In the genomic region with DNA sequence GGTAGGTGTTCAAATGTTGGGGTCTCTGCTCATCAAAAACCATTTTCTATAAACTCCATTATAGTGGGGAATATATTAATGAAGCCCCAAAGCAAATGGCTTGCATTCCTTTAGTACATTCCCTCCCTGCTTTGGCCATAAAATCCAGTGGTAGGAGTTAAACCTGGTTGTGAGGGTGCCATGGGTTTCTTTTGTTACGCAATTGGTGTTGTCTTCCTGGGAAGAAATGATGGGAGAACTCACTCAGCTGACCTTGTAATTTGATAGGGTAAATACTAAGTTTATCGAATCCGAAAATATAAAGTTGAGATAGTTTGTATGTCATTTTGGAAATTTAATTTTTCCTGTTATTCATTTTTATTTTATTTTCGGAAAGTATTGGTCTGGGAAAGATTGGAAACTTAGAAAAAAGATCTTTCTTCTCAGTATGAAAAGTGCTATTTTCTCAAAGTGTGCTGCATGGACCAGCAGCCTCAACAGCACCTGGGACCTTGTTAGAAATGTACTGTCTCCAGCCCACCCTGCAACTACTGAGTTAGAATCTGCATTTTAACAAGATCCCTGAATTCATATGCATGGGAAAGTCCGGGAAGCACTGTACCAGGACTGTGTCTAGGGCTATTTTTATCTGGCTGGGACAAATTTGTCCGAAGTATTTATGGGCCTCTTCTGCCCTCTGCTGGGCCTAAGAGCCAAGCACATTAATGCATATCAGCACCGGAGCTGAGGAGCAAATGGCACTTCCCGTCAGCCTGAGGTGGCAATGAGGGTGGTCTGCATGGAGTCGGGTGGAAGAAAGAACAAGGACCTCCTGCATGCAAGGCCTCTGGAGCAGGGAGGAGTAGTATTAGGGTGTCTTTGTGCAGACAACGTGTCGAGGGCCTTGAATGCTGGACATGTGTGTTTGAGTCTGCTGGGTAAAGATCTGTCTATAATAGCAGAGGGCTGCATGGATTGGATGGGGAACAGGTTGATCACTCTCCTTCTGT, we compare ENCODE assay signal across 8 cellular contexts. TPM values are rescaled to one million over a fixed set of nuclear protein-coding genes. Genes with fewer than 3 reads are reported as not detected.
A peak's percentile ranks its signal among the peaks of the same experiment; 100 is the strongest.
DNase-seq lines count a peak whose midpoint lies in the region; ATAC-seq and TF ChIP-seq lines count a peak whose summit lies in the region.

No MANE protein-coding gene starts in this region.

- peaks cover 3% of the 10 kb centered on the region for H3K9me3 ChIP-seq in osteoblast (ENCODE audit: low read depth, low read length)
- no peaks in the 10 kb centered on the region for H3K9me3 ChIP-seq in tibial artery

- peak; percentile 81 for DNase-seq in EH (ENCODE audit: low read depth)
- peak; percentile 45 to 71 for DNase-seq in SHP77 (lab: John Stamatoyannopoulos, UW)
- peak; percentile 29 for DNase-seq in activated effector memory CD4-positive, alpha-beta T cell treated with Interleukin-2 at 50 U/mL for 16 hours
- peak; percentile 51 for DNase-seq in germinal center (ENCODE audit: low spot score)
- peak; percentile 70 for DNase-seq in osteoblast (ENCODE audit: insufficient read length, low spot score, missing footprints)
- peak; percentile 48 to 77 for DNase-seq in tibial artery

- H3K4me3 ChIP-seq in KMS-11 (IDR thresholded peaks at IDR 0.05; ENCODE audit: insufficient read depth, low read depth, low read length) (no peak overlapping the region), osteoblast (ENCODE audit: insufficient read depth, low read length) (peak overlapping the region; percentile 34), tibial artery (no peak overlapping the region)

- H3K79me2 ChIP-seq in KMS-11 (ENCODE audit: insufficient read depth, low read depth) (no peaks in the 10 kb centered on the region), osteoblast (ENCODE audit: insufficient read depth, low read length) (no peaks in the 10 kb centered on the region)

- no peak overlapping the region for H3K9ac ChIP-seq in KMS-11

- no peaks in the 10 kb centered on the region for H3K27me3 ChIP-seq in KMS-11 (ENCODE audit: insufficient read depth, low read depth)
- no peaks in the 10 kb centered on the region for H3K27me3 ChIP-seq in osteoblast (ENCODE audit: insufficient read depth, low read length)
- H3K27me3 ChIP-seq in tibial artery: no peaks in the 10 kb centered on the region

- H2AFZ ChIP-seq in KMS-11 (ENCODE audit: low read depth) (peak overlapping the region; percentile 14; the same call in 1 of the 2 replicates), osteoblast (ENCODE audit: low read length) (peak overlapping the region; percentile 62)

- H3K27ac ChIP-seq in KMS-11 (no peak overlapping the region), osteoblast (ENCODE audit: low read depth, low read length) (no peak overlapping the region), tibial artery (no peak overlapping the region)

- TF ChIP-seq CTCF in KMS-11 (conservative IDR thresholded peaks at IDR 0.05; ENCODE audit: low read depth, low read length) (peak; percentile 94), osteoblast (IDR thresholded peaks at IDR 0.05; ENCODE audit: extremely low read depth, low read depth, low read length) (peak; percentile 90), tibial artery (IDR thresholded peaks at IDR 0.05) (peak; percentile 76 to 91)

- H3K36me3 ChIP-seq in KMS-11 (ENCODE audit: insufficient read depth) (no peaks in the 10 kb centered on the region), osteoblast (ENCODE audit: insufficient read depth, low read length) (no peaks in the 10 kb centered on the region), tibial artery (no peaks in the 10 kb centered on the region)

- no peak for ATAC-seq in GM18502 (IDR thresholded peaks at IDR 0.05; ENCODE audit: poor library complexity, unreplicated experiment)

- H3K4me2 ChIP-seq in KMS-11 (no peak overlapping the region), osteoblast (ENCODE audit: insufficient read depth, low read length) (peak overlapping the region; percentile 68)

- intact Hi-C loops in tibial artery (cut with DNase I; ENCODE audit: low total_unique reads): loop anchor here (5.0 to 10.0 kb wide), 3 partner anchors 238 to 510 kb away; no protein-coding TSS in a partner anchor

- H3K4me1 ChIP-seq in KMS-11 (ENCODE audit: low read depth, poor library complexity, severe bottlenecking): no peaks in the 10 kb centered on the region
- H3K4me1 ChIP-seq in osteoblast (ENCODE audit: insufficient read depth, low read length): no peaks in the 10 kb centered on the region
- H3K4me1 ChIP-seq in tibial artery: peaks cover 0 to 8% (median 3%) of the 10 kb centered on the region in 4 donors

- H4K20me1 ChIP-seq in KMS-11 (ENCODE audit: insufficient read depth): no peaks in the 10 kb centered on the region
- H4K20me1 ChIP-seq in osteoblast (ENCODE audit: insufficient read depth, low read length): no peaks in the 10 kb centered on the region

RNA-seq across cellular contexts. Expression of gene FAM81A, which starts 54.7 kb away (rescaled TPM):
- 0.29 and 0.72 TPM in 2 replicates for total RNA-seq in osteoblast

Comparison
In these comparisons a context has a peak if more than half of its experiments do, and no peak if none do; other contexts are left out.
1. DNase-seq: peak in every context shown above with its lines; median percentile 81 in EH; 70 in osteoblast; 62 in tibial artery; 58 in SHP77; 51 in germinal center; 29 in activated effector memory CD4-positive, alpha-beta T cell treated with Interleukin-2 at 50 U/mL for 16 hours.